ENCODE assay signal across 22 cellular contexts in genomic region chr15:60512937-60513336, GRCh38.
"Had no signal": no experiment of that assay in that cellular context is flagged by ENCODE, and none has a peak within 500 bp of the region (broad histone marks: within the 10 kb centered on the region; RNA-seq: fewer than 3 reads in every experiment).

No MANE protein-coding gene starts in this region.

- H3K9me3 Mint-ChIP-seq: activated naive CD8-positive, alpha-beta T cell treated with anti-CD3 and anti-CD28 coated beads, Interleukin-2, amount 10 ng/mL, durations not matched to agents 7 days and 5 days; activated T-cell treated with anti-CD3 and anti-CD28 coated beads, Interleukin-2, amount 50 U/mL, for 24 hours; activated T-helper 2 cell treated with anti-CD3 and anti-CD28 coated beads, Interferon-gamma antibody, Interleukin-2, Interleukin-4, amounts not matched to agents 10 μg/mL and 5 μg/mL and 100 μg/mL, durations not matched to agents 14 hours and 24 hours and 36 hours; naive B cell had no signal

- H3K27ac ChIP-seq: ascending aorta, brain microvascular endothelial cell, gastroesophageal sphincter, hepatocyte, spleen, testis, transverse colon had no signal

- H3K36me3 ChIP-seq: brain microvascular endothelial cell, transverse colon had no signal

- H3K9me3 ChIP-seq: ascending aorta, gastroesophageal sphincter, spleen, testis, transverse colon had no signal

- DNase-seq: activated CD4-positive, alpha-beta T cell treated with anti-CD3 and anti-CD28 coated beads for 36 hours; activated CD4-positive, CD25-positive, alpha-beta regulatory T cell; activated CD8-positive, alpha-beta memory T cell treated with anti-CD3 and anti-CD28 coated beads for 24 hours; activated CD8-positive, alpha-beta memory T cell treated with anti-CD3 and anti-CD28 coated beads, Interleukin-2, amount 50 U/mL, for 4 hours; activated naive CD4-positive, alpha-beta T cell; activated naive CD8-positive, alpha-beta T cell treated with anti-CD3 and anti-CD28 coated beads, Interleukin-2, amount 10 ng/mL, durations not matched to agents 7 days and 5 days; activated T-cell treated with anti-CD3 and anti-CD28 coated beads, Interleukin-2, amount 50 U/mL, for 24 hours; brain microvascular endothelial cell; left cardiac atrium; left ventricle myocardium superior; naive B cell; posterior cingulate gyrus; right cardiac atrium; spleen; stimulated activated naive CD4-positive, alpha-beta T cell treated with Interleukin-2 at 50 U/mL for 16 hours; T-helper 1 cell; testis; transverse colon had no signal

- H3K27ac Mint-ChIP-seq: activated CD4-positive, alpha-beta T cell treated with anti-CD3 and anti-CD28 coated beads for 36 hours; activated naive CD8-positive, alpha-beta T cell treated with anti-CD3 and anti-CD28 coated beads, Interleukin-2, amount 10 ng/mL, durations not matched to agents 7 days and 5 days; activated T-helper 2 cell treated with anti-CD3 and anti-CD28 coated beads, Interferon-gamma antibody, Interleukin-2, Interleukin-4, amounts not matched to agents 10 μg/mL and 5 μg/mL and 100 μg/mL, durations not matched to agents 14 hours and 24 hours and 36 hours; naive B cell had no signal

- H3K27me3 ChIP-seq: ascending aorta, brain microvascular endothelial cell, gastroesophageal sphincter, hepatocyte, spleen, testis, transverse colon had no signal

- H3K4me3 Mint-ChIP-seq: activated CD4-positive, alpha-beta T cell treated with anti-CD3 and anti-CD28 coated beads for 36 hours; activated naive CD8-positive, alpha-beta T cell treated with anti-CD3 and anti-CD28 coated beads, Interleukin-2, amount 10 ng/mL, durations not matched to agents 7 days and 5 days; activated T-cell treated with anti-CD3 and anti-CD28 coated beads, Interleukin-2, amount 50 U/mL, for 24 hours; naive B cell had no signal

- H3K4me3 ChIP-seq: ascending aorta, gastroesophageal sphincter, hepatocyte, spleen, testis, transverse colon had no signal

- H3K27me3 Mint-ChIP-seq: activated CD4-positive, alpha-beta T cell treated with anti-CD3 and anti-CD28 coated beads for 36 hours; activated naive CD8-positive, alpha-beta T cell treated with anti-CD3 and anti-CD28 coated beads, Interleukin-2, amount 10 ng/mL, durations not matched to agents 7 days and 5 days; activated T-cell treated with anti-CD3 and anti-CD28 coated beads, Interleukin-2, amount 50 U/mL, for 24 hours; naive B cell had no signal

- ATAC-seq: activated CD4-positive, alpha-beta T cell treated with anti-CD3 and anti-CD28 coated beads for 36 hours; gastroesophageal sphincter; left cardiac atrium; left ventricle myocardium superior; right cardiac atrium had no signal
